12 cellular contexts compared by ENCODE assay signal in the genomic region with DNA sequence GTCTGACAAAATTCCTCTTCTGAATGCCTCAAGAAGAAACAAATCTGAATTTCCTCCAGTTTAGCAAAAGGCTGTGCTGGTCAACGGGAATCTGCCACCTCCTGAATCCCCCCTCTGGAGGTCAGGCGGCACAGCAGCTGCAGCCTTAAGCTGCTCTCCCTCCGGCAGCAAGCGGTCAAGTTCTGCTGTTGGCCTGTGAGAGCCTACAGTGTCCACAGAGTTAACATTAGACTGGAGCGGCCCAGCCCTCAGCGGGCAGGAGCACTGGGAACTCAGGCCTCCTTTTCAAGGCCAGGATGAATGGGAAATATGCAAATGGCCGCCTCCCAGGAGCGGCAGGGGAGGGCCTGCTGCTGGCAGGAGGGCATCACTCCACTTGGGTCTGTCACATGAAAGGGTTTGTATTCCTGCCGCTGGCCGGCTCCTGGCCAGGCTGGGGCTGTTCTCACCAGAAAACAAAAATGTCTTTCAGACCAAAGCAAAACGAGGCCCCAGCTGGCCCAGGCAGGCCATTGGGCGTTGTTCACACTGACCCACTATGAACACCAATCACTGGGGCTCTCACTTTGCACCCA. TPM values are rescaled to one million over a fixed set of nuclear protein-coding genes. Genes with fewer than 3 reads are reported as not detected.
DNase-seq lines count a peak whose midpoint lies in the region; ATAC-seq, FAIRE-seq and TF ChIP-seq lines count a peak whose summit lies in the region.
"Had no signal": no experiment of that assay in that cellular context is flagged by ENCODE, and none has a peak within 500 bp of the region (broad histone marks: within the 10 kb centered on the region; RNA-seq: fewer than 3 reads in every experiment).

No MANE protein-coding gene starts in this region.

- H3K79me2 ChIP-seq in K562 (ENCODE audit: control insufficient read depth, insufficient read depth, low read length), result no peaks in the 10 kb centered on the region
- H3K79me2 ChIP-seq in hepatocyte, result no peaks in the 10 kb centered on the region

- H3K9ac ChIP-seq in K562 (ENCODE audit: insufficient read depth in 1 of 2, low read depth in 2 of 2, low read length in 2 of 2), result no peak overlapping the region
- H3K9ac ChIP-seq: BLaER1 treated with 17β-estradiol and CSF1 and Interleukin-3, amounts not matched to agents 10 nM and 100 nM had no signal

- H3K36me3 ChIP-seq in K562 (ENCODE audit: control insufficient read depth, insufficient read depth, low read length) (no peaks in the 10 kb centered on the region), hepatocyte (replicated peaks; ENCODE audit: insufficient read depth, low read depth) (no peaks in the 10 kb centered on the region), pancreas (no peaks in the 10 kb centered on the region)
- H3K36me3 ChIP-seq: BLaER1 treated with 17β-estradiol and CSF1 and Interleukin-3, amounts not matched to agents 10 nM and 100 nM had no signal

- in situ Hi-C loops in K562 (cut with MboI), result loop anchor here (5.0 to 25.0 kb wide), 2 partner anchors 191 to 566 kb away; no protein-coding TSS in a partner anchor

- BruUV-seq in K562 (replicated peaks; lab: Mats Ljungman, UMichigan), result no TSS peak

- no peaks in the 10 kb centered on the region for H3K9me3 ChIP-seq in K562 (replicated peaks; ENCODE audit: control insufficient read depth, insufficient read depth, low read depth, low read length)
- H3K9me3 ChIP-seq in hepatocyte (ENCODE audit: low read depth), result no peaks in the 10 kb centered on the region
- H3K9me3 ChIP-seq in pancreas, result no peaks in the 10 kb centered on the region
- H3K9me3 ChIP-seq: BLaER1 treated with 17β-estradiol and CSF1 and Interleukin-3, amounts not matched to agents 10 nM and 100 nM had no signal

- peaks cover 4% of the 10 kb centered on the region; the same call in 1 of the 2 replicates for H4K20me1 ChIP-seq in K562 (replicated peaks; ENCODE audit: control insufficient read depth, insufficient read depth, low read length)
- H4K20me1 ChIP-seq in hepatocyte (ENCODE audit: insufficient read depth, poor library complexity, severe bottlenecking), result no peaks in the 10 kb centered on the region

- no peak for TF ChIP-seq EP300 in K562 (IDR thresholded peaks at IDR 0.05; ENCODE audit: low read length)

- H3K4me3 ChIP-seq in K562 (no peak overlapping the region), hepatocyte (no peak overlapping the region), pancreas (no peak overlapping the region)
- H3K4me3 ChIP-seq: BLaER1 treated with 17β-estradiol and CSF1 and Interleukin-3, amounts not matched to agents 10 nM and 100 nM had no signal

- DNase-seq in ELR (ENCODE audit: low read depth), result peak; percentile 25
- peak in 2 of 4 experiments; percentile 38 to 45 for DNase-seq in K562 (ENCODE audit: extremely low read depth in 1 of 4, low spot score in 3 of 4)
- DNase-seq in hepatocyte (ENCODE audit: low spot score), result no peak
- DNase-seq in pancreas, result peak in 4 of 6 donors; percentile 29 to 55 (median 48)
- no peak for DNase-seq in NCI-H748 (lab: John Stamatoyannopoulos, UW; ENCODE audit: unreplicated experiment)
- no peak for DNase-seq in GM19240 (ENCODE audit: insufficient read length, low spot score)
- DNase-seq: effector CD8-positive, alpha-beta T cell; mammary epithelial cell; NCI-H748 treated with DMSO at 0.1 percent for 48 hours had no signal

- H3K9me1 ChIP-seq in K562 (ENCODE audit: control insufficient read depth, insufficient read depth, low read length), result no peaks in the 10 kb centered on the region

- ATAC-seq in K562 (peak; percentile 27; the same call in 2 of the 3 replicates), pancreas (peak in 3 of 4 donors; percentile 59 to 73 (median 72)), HG02763 (IDR thresholded peaks at IDR 0.05; ENCODE audit: unreplicated experiment) (no peak), HG03139 (IDR thresholded peaks at IDR 0.05; ENCODE audit: unreplicated experiment) (no peak)

- no peaks in the 10 kb centered on the region for H3K9me2 ChIP-seq in hepatocyte (replicated peaks; ENCODE audit: insufficient read depth)

- intact Hi-C loops in K562 (cut with micrococcal nuclease), result loop anchor here (10.0 kb wide), 1 partner anchor 328 kb away; no protein-coding TSS in a partner anchor
- intact Hi-C loops in pancreas (cut with DNase I), result no loop called here

- POLR2A ChIA-PET in K562 (lab: Yijun Ruan, JAX), result interaction anchor here (0.8 to 1.6 kb wide), 2 partner anchors 9 to 368 kb away, joined by 3 to 5 read pairs; a partner anchor contains a TSS

- WGBS in K562 (ENCODE audit: insufficient coverage, low coverage, missing lambda C conversion rate), result 59% methylated on average over 12 of the region's 12 CpGs
- WGBS in hepatocyte (ENCODE audit: low lambda C conversion rate, missing lambda C conversion rate), result 33% methylated on average over 12 of the region's 12 CpGs
- WGBS in pancreas, 2 donors, result 45 to 55% methylated on average over 12 of the region's 12 CpGs

- CTCF ChIA-PET in K562 (lab: Yijun Ruan, JAX; ENCODE audit: low intra/inter-chr PET ratio), result no interaction called here

- H3K27me3 ChIP-seq in K562 (ENCODE audit: control insufficient read depth in 2 of 2, insufficient read depth in 2 of 2, low read length in 2 of 2) (no peaks in the 10 kb centered on the region), hepatocyte (no peaks in the 10 kb centered on the region), pancreas (no peaks in the 10 kb centered on the region)
- H3K27me3 ChIP-seq: BLaER1 treated with 17β-estradiol and CSF1 and Interleukin-3, amounts not matched to agents 10 nM and 100 nM had no signal

- H2AFZ ChIP-seq in K562 (ENCODE audit: low read depth, low read length), result no peak overlapping the region
- no peak overlapping the region for H2AFZ ChIP-seq in hepatocyte

- H3K4me2 ChIP-seq in K562 (ENCODE audit: insufficient read depth, low read length) (no peak overlapping the region), hepatocyte (no peak overlapping the region)

- FAIRE-seq in K562 (lab: Jason Lieb, UNC), result peak; percentile 70
- no peak for FAIRE-seq in pancreas (lab: Jason Lieb, UNC)

- peaks cover 11 to 15% of the 10 kb centered on the region in 2 experiments; a peak in 4 of 5 replicates for H3K4me1 ChIP-seq in K562 (replicated peaks in 1 of 2; ENCODE audit: control insufficient read depth in 2 of 2, insufficient read depth in 2 of 2, low read length in 2 of 2)
- peaks cover 19% of the 10 kb centered on the region for H3K4me1 ChIP-seq in hepatocyte (ENCODE audit: insufficient read depth)
- H3K4me1 ChIP-seq in pancreas, result peaks cover 0 to 7% (median 0%) of the 10 kb centered on the region in 3 donors

- TF ChIP-seq RAD21 in K562 (CRISPR knock-in tag; conservative IDR thresholded peaks at IDR 0.05 in 1 of 2, IDR thresholded peaks at IDR 0.05 in 1 of 2), result peak in 1 of 2 experiments; percentile 32; a peak in 1 of 4 replicates

- H3K27ac ChIP-seq in K562 (ENCODE audit: extremely low read depth, low read depth, low read length), result no peak overlapping the region
- H3K27ac ChIP-seq in hepatocyte, result no peak overlapping the region
- peak overlapping the region in 2 of 4 donors; percentile 12 to 15 for H3K27ac ChIP-seq in pancreas

- TF ChIP-seq CTCF in K562 (IDR thresholded peaks at IDR 0.05 in 2 of 3, conservative IDR thresholded peaks at IDR 0.05 in 1 of 3; ENCODE audit: insufficient read depth in 2 of 3, low read depth in 1 of 3, low read length in 3 of 3) (peak; percentile 19 to 28 (median 25); a peak in 2 of 6 replicates), hepatocyte (IDR thresholded peaks at IDR 0.05; ENCODE audit: poor library complexity) (peak; percentile 5), pancreas (IDR thresholded peaks at IDR 0.05) (no peak)

- no peak for TF ChIP-seq POLR2A in K562 (conservative IDR thresholded peaks at IDR 0.05)

RNA-seq across cellular contexts. Expression of a gene that starts 8.2 kb away (rescaled TPM):
- total RNA-seq in K562 (2011; cell fraction: chromatin; rRNA removed; ENCODE audit: low replicate concordance), result 3.9 and 10.0 TPM in 2 replicates
- total RNA-seq in K562 (2011; cell fraction: nucleolus; rRNA removed), result 3.8 and 4.5 TPM in 2 replicates
- 5.1 and 6.0 TPM in 2 replicates for total RNA-seq in K562 (2011; cell fraction: nucleoplasm; rRNA removed)
- total RNA-seq in K562 (2014; rRNA removed) (0.50 and 0.73 TPM in 2 replicates), K562 (2014; rRNA removed; fragmentation: Illumina TruSeq; extraction: Trizol) (0.62 and 1.0 TPM in 2 replicates), K562 (2015; rRNA removed; fragmentation: Illumina TruSeq; extraction: Trizol) (0.60 and 0.69 TPM in 2 replicates), K562 (2021) (1.5 and 1.6 TPM in 2 replicates), hepatocyte (1.2 and 2.4 TPM in 2 replicates), pancreas (1 to 10 TPM in 4 of 6 donors, under 1 TPM in 2; 0.83 to 3.3 (median 1.1) TPM)
- polyA plus RNA-seq in K562 (2011; rRNA removed) (1.0 and 1.2 TPM in 2 replicates), K562 (2014; fragmentation: Illumina TruSeq; extraction: Trizol) (0.82 and 1.00 TPM in 2 replicates), K562 (2014; fragmentation: Nextera tagmentation; extraction: Ambion mirVana) (under 1 TPM; 0.62 to 0.75 TPM), K562 (2014; rRNA removed) (0.62 and 0.69 TPM in 2 replicates), hepatocyte (0.75 and 1.7 TPM in 2 replicates), pancreas (1 to 10 TPM in 1 of 2 donors, under 1 TPM in 1; 0.99 to 2.0 TPM)
- polyA plus RNA-seq in K562 (2011; cell fraction: cytosol; rRNA removed), result 0.47 and 0.69 TPM in 2 replicates
- 4.9 and 7.1 TPM in 2 replicates for polyA plus RNA-seq in K562 (2011; cell fraction: nucleus; rRNA removed)
- 0.65 and 1.1 TPM in 2 replicates for polyA plus RNA-seq in K562 (2012)
- polyA minus RNA-seq in K562 (2011; rRNA and poly(A)+ RNA removed), result 0.45 and 0.95 TPM in 2 replicates
- polyA minus RNA-seq in K562 (2011; cell fraction: cytosol; rRNA and poly(A)+ RNA removed), result 0.95 TPM in 1 of 2 replicates, not detected in the other
- 1.9 and 2.3 TPM in 2 replicates for polyA minus RNA-seq in K562 (2011; cell fraction: nucleus; rRNA and poly(A)+ RNA removed)

RNA-seq across cellular contexts. Expression of a gene that starts 57.2 kb away (rescaled TPM):
- total RNA-seq in K562 (2011; cell fraction: chromatin; rRNA removed; ENCODE audit: low replicate concordance), result not detected in 2 replicates
- not detected in 2 replicates for total RNA-seq in K562 (2011; cell fraction: nucleolus; rRNA removed)
- not detected in 2 replicates for total RNA-seq in K562 (2011; cell fraction: nucleoplasm; rRNA removed)
- total RNA-seq in K562 (2014; rRNA removed) (not detected in 2 replicates), K562 (2014; rRNA removed; fragmentation: Illumina TruSeq; extraction: Trizol) (not detected in 2 replicates), K562 (2015; rRNA removed; fragmentation: Illumina TruSeq; extraction: Trizol) (not detected in 2 replicates), K562 (2021) (not detected in 2 replicates), hepatocyte (0.37 TPM in 1 of 2 replicates, not detected in the other), pancreas (not detected)
- polyA plus RNA-seq in K562 (2011; rRNA removed) (not detected in 2 replicates), K562 (2014; fragmentation: Illumina TruSeq; extraction: Trizol) (not detected in 2 replicates), K562 (2014; fragmentation: Nextera tagmentation; extraction: Ambion mirVana) (not detected), K562 (2014; rRNA removed) (not detected in 2 replicates), hepatocyte (not detected in 2 replicates), pancreas (not detected)
- polyA plus RNA-seq in K562 (2011; cell fraction: cytosol; rRNA removed), result not detected in 2 replicates
- polyA plus RNA-seq in K562 (2011; cell fraction: nucleus; rRNA removed), result not detected in 2 replicates
- polyA plus RNA-seq in K562 (2012), result 0.08 and 0.12 TPM in 2 replicates
- polyA minus RNA-seq in K562 (2011; rRNA and poly(A)+ RNA removed), result not detected in 2 replicates
- not detected in 2 replicates for polyA minus RNA-seq in K562 (2011; cell fraction: cytosol; rRNA and poly(A)+ RNA removed)
- not detected in 2 replicates for polyA minus RNA-seq in K562 (2011; cell fraction: nucleus; rRNA and poly(A)+ RNA removed)
- total RNA-seq: mammary epithelial cell had no signal
- polyA plus RNA-seq: mammary epithelial cell had no signal

RNA-seq across cellular contexts. Expression of a gene that starts 57.8 kb away (rescaled TPM):
- not detected in 2 replicates for total RNA-seq in K562 (2011; cell fraction: chromatin; rRNA removed; ENCODE audit: low replicate concordance)
- total RNA-seq in K562 (2011; cell fraction: nucleolus; rRNA removed), result not detected in 2 replicates
- not detected in 2 replicates for total RNA-seq in K562 (2011; cell fraction: nucleoplasm; rRNA removed)
- total RNA-seq in K562 (2014; rRNA removed) (0.18 TPM in 1 of 2 replicates, not detected in the other), K562 (2014; rRNA removed; fragmentation: Illumina TruSeq; extraction: Trizol) (not detected in 2 replicates), K562 (2015; rRNA removed; fragmentation: Illumina TruSeq; extraction: Trizol) (not detected in 2 replicates), K562 (2021) (not detected in 2 replicates), hepatocyte (not detected in 2 replicates), pancreas (1 to 10 TPM in 1 of 6 donors, not detected in 5; 1.2 TPM)
- polyA plus RNA-seq in K562 (2011; rRNA removed) (not detected in 2 replicates), K562 (2014; fragmentation: Illumina TruSeq; extraction: Trizol) (not detected in 2 replicates), K562 (2014; fragmentation: Nextera tagmentation; extraction: Ambion mirVana) (not detected), K562 (2014; rRNA removed) (not detected in 2 replicates), hepatocyte (not detected in 2 replicates), pancreas (not detected)
- polyA plus RNA-seq in K562 (2011; cell fraction: cytosol; rRNA removed), result not detected in 2 replicates
- polyA plus RNA-seq in K562 (2011; cell fraction: nucleus; rRNA removed), result not detected in 2 replicates
- polyA plus RNA-seq in K562 (2012), result not detected in 2 replicates
- not detected in 2 replicates for polyA minus RNA-seq in K562 (2011; rRNA and poly(A)+ RNA removed)
- not detected in 2 replicates for polyA minus RNA-seq in K562 (2011; cell fraction: cytosol; rRNA and poly(A)+ RNA removed)
- polyA minus RNA-seq in K562 (2011; cell fraction: nucleus; rRNA and poly(A)+ RNA removed), result not detected in 2 replicates
- total RNA-seq: mammary epithelial cell had no signal
- polyA plus RNA-seq: mammary epithelial cell had no signal

Comparison
In these comparisons a context has a peak if more than half of its experiments do, and no peak if none do; other contexts are left out.
1. DNase-seq: peak in ELR (single experiment) and pancreas (4 of 6); none in hepatocyte (single experiment), NCI-H748 (single experiment) and GM19240 (single experiment).
2. ATAC-seq: peak in K562 (single experiment) and pancreas (3 of 4); none in HG02763 (single experiment) and HG03139 (single experiment).
3. CTCF ChIP-seq: peak in K562 (3 of 3) and hepatocyte (single experiment); none in pancreas (0 of 4).